ENCODE assay signal across 1 cellular context in genomic region chr3:24343084-24343783, GRCh38.
TF ChIP-seq lines count a peak whose summit lies in the region.

No MANE protein-coding gene starts in this region.

TF ChIP-seq in K562, 482 proteins besides CTCF, POLR2A, EP300 and RAD21 (continued from another document and continues in another):
- no peak for TF ChIP-seq AFF1 (IDR thresholded peaks at IDR 0.05; ENCODE audit: low read depth in 1 of 2, partially characterized antibody in 2 of 2)
- 0 out of 2 replicates have a peak, but pooled peaks have one; percentile 30 for TF ChIP-seq ATF3 (IDR thresholded peaks at IDR 0.05)
- no peak for TF ChIP-seq ATF3 (CRISPR knock-in tag; conservative IDR thresholded peaks at IDR 0.05)
- peak; percentile 82 for TF ChIP-seq FOSL1 (tag; conservative IDR thresholded peaks at IDR 0.05)
- peak; percentile 53; the same call in 1 of the 2 replicates for TF ChIP-seq JUND (IDR thresholded peaks at IDR 0.05; ENCODE audit: borderline replicate concordance, low read depth, low read length)
- TF ChIP-seq JUND (tag; IDR thresholded peaks at IDR 0.05; ENCODE audit: borderline replicate concordance, low read depth, low read length) = peak; percentile 30; the same call in 1 of the 3 replicates
- no peak for TF ChIP-seq NCOA6 (IDR thresholded peaks at IDR 0.05)
- no peak for TF ChIP-seq ZSCAN32 (CRISPR knock-in tag; IDR thresholded peaks at IDR 0.05)
- TF ChIP-seq ZBTB2 (IDR thresholded peaks at IDR 0.05) = no peak
- no peak for TF ChIP-seq NCOA2 (IDR thresholded peaks at IDR 0.05; ENCODE audit: partially characterized antibody in 2 of 2)
- peak; percentile 53 for TF ChIP-seq ARID1B (IDR thresholded peaks at IDR 0.05)
- TF ChIP-seq THRB (CRISPR knock-in tag; conservative IDR thresholded peaks at IDR 0.05) = no peak
- no peak for TF ChIP-seq ZBTB34 (CRISPR knock-in tag; IDR thresholded peaks at IDR 0.05)
- TF ChIP-seq MLX (CRISPR knock-in tag; conservative IDR thresholded peaks at IDR 0.05) = no peak
- no peak for TF ChIP-seq ZMIZ1 (IDR thresholded peaks at IDR 0.05; ENCODE audit: low read depth in 2 of 2, low read length in 2 of 2)
- no peak for TF ChIP-seq ZBTB17 (CRISPR knock-in tag; IDR thresholded peaks at IDR 0.05)
- TF ChIP-seq CBX2 (IDR thresholded peaks at IDR 0.05; ENCODE audit: insufficient read depth, low read length, poor library complexity, severe bottlenecking) = no peak
- peak; percentile 23 for TF ChIP-seq CCNT2 (IDR thresholded peaks at IDR 0.05; ENCODE audit: borderline replicate concordance, extremely low read depth, insufficient read length, low read depth, low read length)
- TF ChIP-seq RFX1 (IDR thresholded peaks at IDR 0.05) = no peak
- no peak for TF ChIP-seq SMAD1 (IDR thresholded peaks at IDR 0.05; ENCODE audit: low read depth, low read length, partially characterized antibody)
- no peak for TF ChIP-seq CUX1 (CRISPR knock-in tag; IDR thresholded peaks at IDR 0.05)
- TF ChIP-seq TCF15 (CRISPR knock-in tag; IDR thresholded peaks at IDR 0.05) = no peak
- TF ChIP-seq PCBP1 (IDR thresholded peaks at IDR 0.05; ENCODE audit: low read depth, low read length, poor library complexity, severe bottlenecking) = no peak
- TF ChIP-seq NR2C2 (CRISPR knock-in tag; IDR thresholded peaks at IDR 0.05) = no peak
- peak; percentile 74; the same call in 1 of the 2 replicates for TF ChIP-seq NR2C2 (tag; IDR thresholded peaks at IDR 0.05)
- 0 out of 2 replicates have a peak, but pooled peaks have one; percentile 10 for TF ChIP-seq ZNF311 (CRISPR knock-in tag; IDR thresholded peaks at IDR 0.05)
- TF ChIP-seq ZNF780A (CRISPR knock-in tag; IDR thresholded peaks at IDR 0.05) = no peak
- no peak for TF ChIP-seq ZKSCAN8 (CRISPR knock-in tag; IDR thresholded peaks at IDR 0.05)
- TF ChIP-seq C11orf30 (IDR thresholded peaks at IDR 0.05; ENCODE audit: low read depth) = no peak
- no peak for TF ChIP-seq ZBTB11 (CRISPR knock-in tag; IDR thresholded peaks at IDR 0.05)
